Comparison of ENCODE assay signal across 13 cellular contexts in the genomic region with DNA sequence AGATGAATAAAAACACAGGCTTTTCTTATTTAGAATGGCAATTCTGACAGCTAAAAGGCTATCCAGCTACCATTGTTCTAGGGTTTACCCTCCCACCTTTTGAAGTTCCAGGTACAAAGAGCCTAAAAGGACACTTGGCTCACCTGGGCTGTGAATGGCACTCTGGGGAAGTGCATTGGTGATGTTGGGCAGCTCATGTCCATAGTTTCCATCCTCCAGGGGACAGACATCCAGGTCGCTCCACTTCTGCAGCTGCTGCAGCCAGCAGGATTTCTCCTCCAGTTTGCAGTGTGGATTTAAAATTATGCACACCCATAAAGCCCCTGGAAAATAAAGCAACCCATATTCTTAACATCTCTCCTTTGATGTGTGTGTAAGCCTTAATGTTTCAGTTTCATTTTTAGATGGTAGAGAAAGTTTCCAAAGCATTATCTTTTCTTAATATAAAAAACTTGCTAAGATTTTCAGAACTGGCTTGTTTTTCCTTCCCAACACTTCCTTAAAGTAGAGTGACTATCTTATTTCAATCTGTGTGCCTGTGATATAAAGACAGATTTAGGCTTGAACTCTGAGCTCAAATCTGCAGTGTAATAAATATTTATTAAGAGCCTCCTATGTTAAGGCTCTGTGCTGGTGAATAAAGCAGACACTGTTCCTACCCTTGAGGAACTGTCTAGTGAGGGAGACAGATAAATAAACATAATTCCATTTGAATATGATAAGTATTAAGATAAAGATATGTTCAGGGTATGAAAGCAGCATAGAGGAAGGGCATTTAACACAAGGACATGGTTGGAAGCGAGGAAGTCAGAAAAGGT. TPM values are rescaled to one million over a fixed set of nuclear protein-coding genes. Genes with fewer than 3 reads are reported as not detected.
DNase-seq lines count a peak whose midpoint lies in the region; ATAC-seq and TF ChIP-seq lines count a peak whose summit lies in the region.
"Had no signal": no experiment of that assay in that cellular context is flagged by ENCODE, and none has a peak within 500 bp of the region (broad histone marks: within the 10 kb centered on the region; RNA-seq: fewer than 3 reads in every experiment).

No MANE protein-coding gene starts in this region.

- no peak for DNase-seq in CD4-positive, alpha-beta T cell
- no peak for DNase-seq in GM12865 (ENCODE audit: low read depth)
- DNase-seq in T-helper 2 cell treated with Interferon-gamma antibody and Interleukin-4, amounts not matched to agents 5 μg/mL and 100 μg/mL, for 36 hours (ENCODE audit: low spot score) = no peak
- DNase-seq in iris pigment epithelial cell (ENCODE audit: low read depth) = peak; percentile 10
- DNase-seq in NOMO-1 (lab: John Stamatoyannopoulos, UW; ENCODE audit: unreplicated experiment in 2 of 2) = no peak
- no peak for DNase-seq in MCF 10A (ENCODE audit: unreplicated experiment)
- DNase-seq: Caco-2, head of caudate nucleus, left ventricle myocardium inferior, MG63, NCI-H226 had no signal

- no peaks in the 10 kb centered on the region for H3K9me3 ChIP-seq in CD4-positive, alpha-beta T cell (ENCODE audit: control insufficient read depth, low read length)
- H3K9me3 ChIP-seq: Caco-2, left ventricle myocardium inferior, MG63 had no signal

- CTCF ChIA-PET in CD4-positive, alpha-beta T cell (lab: Charles Lee) = no interaction called here
- CTCF ChIA-PET in MCF 10A (lab: Yijun Ruan, JAX) = interaction anchor here (0.7 kb wide), 1 partner anchor 228 kb away, joined by 3 read pairs; no protein-coding TSS in a partner anchor

- H3K4me3 ChIP-seq in GM12865 (ENCODE audit: low read depth, low read length) = peak overlapping the region; percentile 24
- H3K4me3 ChIP-seq: left ventricle myocardium inferior, MG63 had no signal

- peak overlapping the region; percentile 49 for H3K4me3 Mint-ChIP-seq in CD4-positive, alpha-beta T cell
- H3K4me3 Mint-ChIP-seq in T-helper 2 cell treated with Interferon-gamma antibody and Interleukin-4, amounts not matched to agents 5 μg/mL and 100 μg/mL, for 36 hours = peak overlapping the region; percentile 56
- no peak overlapping the region for H3K4me3 Mint-ChIP-seq in MCF 10A (ENCODE audit: unreplicated experiment)

- POLR2A ChIA-PET in CD4-positive, alpha-beta T cell (lab: Charles Lee) = interaction anchor here (0.6 to 1.5 kb wide), 9 partner anchors 17 to 838 kb away, joined by 3 to 6 read pairs (median 3); partner anchors contain the start of genes DMAP1, HECTD3, RPS8 and UROD
- POLR2A ChIA-PET in MCF 10A (lab: Yijun Ruan, JAX) = interaction anchor here (0.7 kb wide), 1 partner anchor 11 kb away, joined by 4 read pairs; no protein-coding TSS in a partner anchor

- peaks cover 19% of the 10 kb centered on the region for H3K4me1 Mint-ChIP-seq in CD4-positive, alpha-beta T cell (ENCODE audit: low read depth)
- peaks cover 12% of the 10 kb centered on the region for H3K4me1 Mint-ChIP-seq in T-helper 2 cell treated with Interferon-gamma antibody and Interleukin-4, amounts not matched to agents 5 μg/mL and 100 μg/mL, for 36 hours (ENCODE audit: low read depth)
- no peaks in the 10 kb centered on the region for H3K4me1 Mint-ChIP-seq in MCF 10A (ENCODE audit: insufficient read depth, unreplicated experiment)

- no peaks in the 10 kb centered on the region for H3K9me3 Mint-ChIP-seq in CD4-positive, alpha-beta T cell
- H3K9me3 Mint-ChIP-seq in T-helper 2 cell treated with Interferon-gamma antibody and Interleukin-4, amounts not matched to agents 5 μg/mL and 100 μg/mL, for 36 hours = no peaks in the 10 kb centered on the region
- H3K9me3 Mint-ChIP-seq in MCF 10A (ENCODE audit: unreplicated experiment) = no peaks in the 10 kb centered on the region

- no peak for TF ChIP-seq CTCF in CD4-positive, alpha-beta T cell (IDR thresholded peaks at IDR 0.05)
- TF ChIP-seq CTCF in GM12865 (IDR thresholded peaks at IDR 0.05; ENCODE audit: insufficient read depth, low read depth, low read length, missing control alignments) = no peak
- TF ChIP-seq CTCF in MCF 10A (IDR thresholded peaks at IDR 0.05; ENCODE audit: unreplicated experiment) = no peak

- no peaks in the 10 kb centered on the region for H3K27me3 ChIP-seq in CD4-positive, alpha-beta T cell (ENCODE audit: control insufficient read depth, insufficient read depth, low read length)
- H3K27me3 ChIP-seq: MG63 had no signal

- ATAC-seq in CD4-positive, alpha-beta T cell (ENCODE audit: poor library complexity) = peak; percentile 63
- ATAC-seq in GM19023 (IDR thresholded peaks at IDR 0.05; ENCODE audit: unreplicated experiment) (no peak), GM18517 (IDR thresholded peaks at IDR 0.05; ENCODE audit: unreplicated experiment) (no peak)

- no TSS peak for BruUV-seq in MCF 10A (replicated peaks; lab: Mats Ljungman, UMichigan)

- H3K36me3 Mint-ChIP-seq in CD4-positive, alpha-beta T cell (ENCODE audit: low read depth) = no peaks in the 10 kb centered on the region
- no peaks in the 10 kb centered on the region for H3K36me3 Mint-ChIP-seq in T-helper 2 cell treated with Interferon-gamma antibody and Interleukin-4, amounts not matched to agents 5 μg/mL and 100 μg/mL, for 36 hours (ENCODE audit: low read depth)
- H3K36me3 Mint-ChIP-seq in MCF 10A (ENCODE audit: insufficient read depth, unreplicated experiment) = no peaks in the 10 kb centered on the region

- no peaks in the 10 kb centered on the region for H3K27me3 Mint-ChIP-seq in CD4-positive, alpha-beta T cell
- peaks cover 12% of the 10 kb centered on the region for H3K27me3 Mint-ChIP-seq in T-helper 2 cell treated with Interferon-gamma antibody and Interleukin-4, amounts not matched to agents 5 μg/mL and 100 μg/mL, for 36 hours (ENCODE audit: low read depth)
- peaks cover 23% of the 10 kb centered on the region for H3K27me3 Mint-ChIP-seq in MCF 10A (ENCODE audit: insufficient read depth, unreplicated experiment)

- intact Hi-C loops in CD4-positive, alpha-beta T cell (cut with DNase I, micrococcal nuclease) = no loop called here
- intact Hi-C loops in MCF 10A (cut with micrococcal nuclease) = no loop called here

- H3K27ac ChIP-seq in CD4-positive, alpha-beta T cell (ENCODE audit: low read depth, low read length) = no peak overlapping the region
- H3K27ac ChIP-seq: left ventricle myocardium inferior had no signal

- peak overlapping the region; percentile 82 for H3K27ac Mint-ChIP-seq in CD4-positive, alpha-beta T cell
- peak overlapping the region; percentile 14 for H3K27ac Mint-ChIP-seq in T-helper 2 cell treated with Interferon-gamma antibody and Interleukin-4, amounts not matched to agents 5 μg/mL and 100 μg/mL, for 36 hours
- H3K27ac Mint-ChIP-seq in MCF 10A (ENCODE audit: low read depth, unreplicated experiment) = no peak overlapping the region

RNA-seq across cellular contexts. Expression of gene UROD, which starts 39.1 kb away (rescaled TPM):
- 10 to 100 TPM; 41.0 to 42.4 TPM for total RNA-seq in CD4-positive, alpha-beta T cell
- total RNA-seq in MCF 10A (2022) = 76.9 and 84.7 TPM in 2 replicates

RNA-seq across cellular contexts. Expression of gene HECTD3, which starts 40.0 kb away (rescaled TPM):
- 10 to 100 TPM; 31.5 to 33.7 TPM for total RNA-seq in CD4-positive, alpha-beta T cell
- total RNA-seq in MCF 10A (2022) = 20.2 and 29.2 TPM in 2 replicates
